In genomic region chr20:31740656-31741323, GRCh38 we compare ENCODE assay signal across 14 cellular contexts. TPM values are rescaled to one million over a fixed set of nuclear protein-coding genes. Genes with fewer than 3 reads are reported as not detected.
DNase-seq lines count a peak whose midpoint lies in the region; ATAC-seq, FAIRE-seq and TF ChIP-seq lines count a peak whose summit lies in the region.
"Had no signal": no experiment of that assay in that cellular context is flagged by ENCODE, and none has a peak within 500 bp of the region (broad histone marks: within the 10 kb centered on the region; RNA-seq: fewer than 3 reads in every experiment).

No MANE protein-coding gene starts in this region.

- RAD21 ChIA-PET in GM12878 (lab: Charles Lee; ENCODE audit: unreplicated experiment), result interaction anchor here (1.2 to 2.9 kb wide), 2 partner anchors 17 to 25 kb away, joined by 4 to 22 read pairs; no protein-coding TSS in a partner anchor

- H3K4me3 ChIP-seq in CD4-positive, alpha-beta memory T cell (ENCODE audit: low read length in 2 of 2), result no peak overlapping the region
- peak overlapping the region; percentile 33; the same call in 1 of the 2 replicates for H3K4me3 ChIP-seq in IMR-90 (ENCODE audit: insufficient read depth, low read depth, low read length)
- H3K4me3 ChIP-seq in GM12878, result peak overlapping the region; percentile 89
- H3K4me3 ChIP-seq in mesodermal cell (ENCODE audit: extremely low read depth, insufficient read depth, low read length, poor library complexity, severe bottlenecking), result peak overlapping the region; percentile 71
- H3K4me3 ChIP-seq in transverse colon, result peak overlapping the region in 1 of 4 donors; percentile 81
- peak overlapping the region in 1 of 12 donors; percentile 78 for H3K4me3 ChIP-seq in heart left ventricle
- H3K4me3 ChIP-seq: sigmoid colon had no signal

- H3K4ac ChIP-seq in IMR-90 (ENCODE audit: low read depth, low read length), result no peak overlapping the region

- H2BK15ac ChIP-seq in IMR-90 (ENCODE audit: low read depth, low read length), result no peak overlapping the region

- H3K23ac ChIP-seq in IMR-90 (ENCODE audit: low read depth, low read length), result peak overlapping the region; percentile 83; the same call in 1 of the 2 replicates

- H3K27ac ChIP-seq in CD4-positive, alpha-beta memory T cell (ENCODE audit: low read depth, low read length), result peak overlapping the region; percentile 10
- H3K27ac ChIP-seq in IMR-90 (ENCODE audit: insufficient read depth, low read length) (no peak overlapping the region), GM12878 (ENCODE audit: control insufficient read depth, insufficient read depth) (peak overlapping the region; percentile 77; the same call in 1 of the 2 replicates), mesodermal cell (ENCODE audit: low read depth, low read length, severe bottlenecking) (no peak overlapping the region), transverse colon (peak overlapping the region in 1 of 4 donors; percentile 84), heart left ventricle (no peak overlapping the region)
- H3K27ac ChIP-seq: sigmoid colon had no signal

- H3K4me2 ChIP-seq in IMR-90 (ENCODE audit: low read depth, low read length) (peak overlapping the region; percentile 96), GM12878 (ENCODE audit: control insufficient read depth, insufficient read depth) (peak overlapping the region; percentile 86)

- dilution Hi-C loops in IMR-90 (cut with HindIII; ENCODE audit: low sequenced_read_pairs, unreplicated experiment), result no loop called here

- CTCF ChIA-PET in CD4-positive, alpha-beta memory T cell (lab: Charles Lee; ENCODE audit: partially characterized antibody), result no interaction called here
- CTCF ChIA-PET in IMR-90 (lab: Yijun Ruan, JAX) (interaction anchor here (1.0 kb wide), 1 partner anchor 14 kb away, joined by 3 read pairs; no protein-coding TSS in a partner anchor), GM12878 (lab: Yijun Ruan, JAX) (interaction anchor here (0.7 to 4.1 kb wide), 5 partner anchors 8 to 210 kb away, joined by 3 to 28 read pairs (median 12); no protein-coding TSS in a partner anchor)

- H3K36me3 Mint-ChIP-seq in CD4-positive, alpha-beta memory T cell, result no peaks in the 10 kb centered on the region

- H2AFZ ChIP-seq in IMR-90 (replicated peaks; ENCODE audit: low read length, poor library complexity) (no peak overlapping the region), GM12878 (ENCODE audit: control insufficient read depth, low read depth, low read length) (peak overlapping the region; percentile 35; the same call in 1 of the 2 replicates)

- H2BK120ac ChIP-seq in IMR-90 (ENCODE audit: low read depth, low read length), result 0 out of 2 replicates have a peak overlapping the region, but pooled peaks have one; percentile 4

- SMC1A ChIA-PET in GM12878 (lab: Charles Lee; ENCODE audit: uncharacterized antibody, unreplicated experiment), result interaction anchor here (1.3 to 3.4 kb wide), 2 partner anchors 17 to 80 kb away, joined by 8 to 14 read pairs; no protein-coding TSS in a partner anchor

- no peak for FAIRE-seq in GM12878 (lab: Jason Lieb, UNC)
- FAIRE-seq: D721Med had no signal

- 0 out of 2 replicates have a peak overlapping the region, but pooled peaks have one; percentile 5 for H2BK20ac ChIP-seq in IMR-90 (ENCODE audit: low read depth, low read length)

- no peaks in the 10 kb centered on the region for H3K36me3 ChIP-seq in CD4-positive, alpha-beta memory T cell (ENCODE audit: insufficient read depth, low read length)
- no peaks in the 10 kb centered on the region; the same call in 1 of the 2 replicates for H3K36me3 ChIP-seq in IMR-90 (ENCODE audit: control insufficient read depth, insufficient read depth, low read length)
- H3K36me3 ChIP-seq in GM12878 (ENCODE audit: control insufficient read depth in 2 of 2, insufficient read depth in 2 of 2, low read length in 1 of 2), result peaks cover 0 to 2% of the 10 kb centered on the region in 2 experiments; a peak in 1 of 4 replicates
- peaks cover 40% of the 10 kb centered on the region for H3K36me3 ChIP-seq in mesodermal cell (ENCODE audit: control insufficient read depth, insufficient read depth, low read length)
- no peaks in the 10 kb centered on the region for H3K36me3 ChIP-seq in transverse colon
- no peaks in the 10 kb centered on the region for H3K36me3 ChIP-seq in heart left ventricle
- H3K36me3 ChIP-seq: sigmoid colon had no signal

- H3K27me3 Mint-ChIP-seq in CD4-positive, alpha-beta memory T cell, result no peaks in the 10 kb centered on the region
- H3K27me3 Mint-ChIP-seq: central memory CD8-positive, alpha-beta T cell; type B pancreatic cell had no signal

- in situ Hi-C loops in IMR-90 (cut with MboI; ENCODE audit: low sequenced_read_pairs) (no loop called here), GM12878 (cut with MboI) (no loop called here), transverse colon (cut with MboI; ENCODE audit: low pct_ligation_motif_present in 1 of 4, low pct_unique_long_range_greater_than_20kb in 1 of 4, low sequenced_read_pairs in 3 of 4) (loop anchor here in 1 of 4 donors (25.0 kb wide), 1 partner anchor 178 kb away; no protein-coding TSS in a partner anchor)

- peak overlapping the region; percentile 35; the same call in 1 of the 2 replicates for H4K5ac ChIP-seq in IMR-90 (ENCODE audit: low read depth, low read length)

- no peak for DNase-seq in CD4-positive, alpha-beta memory T cell
- DNase-seq in IMR-90 (no peak), GM12878 (ENCODE audit: low read depth, low spot score) (no peak), transverse colon (no peak), LoVo (ENCODE audit: low spot score) (no peak), kidney glomerular epithelial cell (lab: John Stamatoyannopoulos, UW) (no peak), heart left ventricle (no peak)
- DNase-seq: activated CD4-positive, CD25-positive, alpha-beta regulatory T cell treated with anti-CD3 and anti-CD28 coated beads, Interleukin-2, amount 50 U/mL, for 72 hours; NCI-H2081; sigmoid colon had no signal

- POLR2A ChIA-PET in CD4-positive, alpha-beta memory T cell (lab: Charles Lee; ENCODE audit: partially characterized antibody), result interaction anchor here (2.5 kb wide), 1 partner anchor 17 kb away, joined by 16 read pairs; no protein-coding TSS in a partner anchor
- POLR2A ChIA-PET in IMR-90 (lab: Charles Lee; ENCODE audit: unreplicated experiment), result no interaction called here
- POLR2A ChIA-PET in GM12878 (lab: Charles Lee), result interaction anchor here (0.7 kb wide), 1 partner anchor 132 kb away, joined by 5 read pairs; no protein-coding TSS in a partner anchor

- no peak overlapping the region for H2AK5ac ChIP-seq in IMR-90 (ENCODE audit: low read depth, low read length)

- peak overlapping the region in 1 of 2 experiments; percentile 53; a peak in 2 of 4 replicates for H4K8ac ChIP-seq in IMR-90 (ENCODE audit: low read depth in 2 of 2, low read length in 2 of 2)

- ATAC-seq in IMR-90 (ENCODE audit: low read depth) (no peak), GM12878 (no peak), heart left ventricle (no peak)

- peak overlapping the region; percentile 64 for H2BK5ac ChIP-seq in IMR-90 (ENCODE audit: low read depth, low read length, poor library complexity, severe bottlenecking)

- WGBS in IMR-90 (ENCODE audit: extremely low coverage in 2 of 2, insufficient read length in 1 of 2), 2 experiments, result no CpG with 5 or more reads among the region's 1 CpG
- 100% methylated on average over 1 of the region's 1 CpG for WGBS in GM12878 (ENCODE audit: insufficient coverage, insufficient replicate concordance, low lambda C conversion rate, missing lambda C conversion rate)
- WGBS in mesodermal cell (ENCODE audit: insufficient coverage in 2 of 2), 2 experiments, result no CpG with 5 or more reads among the region's 1 CpG
- WGBS in transverse colon (ENCODE audit: low coverage in 1 of 2), 2 donors, result 33 to 75% methylated on average over 1 of the region's 1 CpG
- WGBS in heart left ventricle, 4 donors, result 58 to 82% (median 69%) methylated on average over 1 of the region's 1 CpG

- H3K9me1 ChIP-seq in IMR-90 (ENCODE audit: insufficient read depth, low read length), result no peaks in the 10 kb centered on the region

- H3K18ac ChIP-seq in IMR-90 (ENCODE audit: low read depth, low read length), result no peak overlapping the region

- TF ChIP-seq CTCF in IMR-90 (conservative IDR thresholded peaks at IDR 0.05; ENCODE audit: low read depth, low read length) (no peak), GM12878 (IDR thresholded peaks at IDR 0.05 in 2 of 3, conservative IDR thresholded peaks at IDR 0.05 in 1 of 3; ENCODE audit: control insufficient read depth in 2 of 3, extremely low read depth in 1 of 3, insufficient read depth in 1 of 3, low read depth in 3 of 3, low read length in 3 of 3) (no peak), transverse colon (IDR thresholded peaks at IDR 0.05) (no peak), heart left ventricle (IDR thresholded peaks at IDR 0.05) (no peak)

- no peak overlapping the region for H2AK9ac ChIP-seq in IMR-90 (replicated peaks; ENCODE audit: low read depth, low read length, poor library complexity)

- no peak overlapping the region for H3K4me3 Mint-ChIP-seq in CD4-positive, alpha-beta memory T cell
- H3K4me3 Mint-ChIP-seq: central memory CD8-positive, alpha-beta T cell had no signal

- H3K79me1 ChIP-seq in IMR-90 (ENCODE audit: low read depth in 1 of 2, low read length in 2 of 2), result peaks cover 7 to 24% of the 10 kb centered on the region in 2 experiments; a peak in 3 of 4 replicates

- H3K14ac ChIP-seq in IMR-90 (replicated peaks; ENCODE audit: low read depth, low read length), result no peak overlapping the region; the same call in 1 of the 2 replicates

- no peak overlapping the region for H4K91ac ChIP-seq in IMR-90 (ENCODE audit: insufficient read depth, low read depth, low read length)

- no peaks in the 10 kb centered on the region for H3K9me3 ChIP-seq in CD4-positive, alpha-beta memory T cell (ENCODE audit: control insufficient read depth in 1 of 2, low read length in 2 of 2)
- H3K9me3 ChIP-seq in IMR-90 (ENCODE audit: control insufficient read depth, insufficient read depth, low read length) (no peaks in the 10 kb centered on the region), GM12878 (replicated peaks; ENCODE audit: control insufficient read depth, insufficient read depth, low read length) (no peaks in the 10 kb centered on the region), mesodermal cell (ENCODE audit: control insufficient read depth, low read length) (no peaks in the 10 kb centered on the region), transverse colon (no peaks in the 10 kb centered on the region), heart left ventricle (no peaks in the 10 kb centered on the region)
- H3K9me3 ChIP-seq: sigmoid colon had no signal

- H3K9me3 Mint-ChIP-seq in CD4-positive, alpha-beta memory T cell, result no peaks in the 10 kb centered on the region
- H3K9me3 Mint-ChIP-seq: central memory CD8-positive, alpha-beta T cell; type B pancreatic cell had no signal

- H3K27me3 ChIP-seq in CD4-positive, alpha-beta memory T cell (ENCODE audit: insufficient read depth, low read length), result no peaks in the 10 kb centered on the region
- H3K27me3 ChIP-seq in IMR-90 (ENCODE audit: control insufficient read depth, insufficient read depth, low read length) (no peaks in the 10 kb centered on the region), GM12878 (replicated peaks in 1 of 2; ENCODE audit: control insufficient read depth in 2 of 2, insufficient read depth in 2 of 2, low read length in 1 of 2) (no peaks in the 10 kb centered on the region), transverse colon (no peaks in the 10 kb centered on the region), heart left ventricle (no peaks in the 10 kb centered on the region)
- H3K27me3 ChIP-seq: sigmoid colon had no signal

- H3K56ac ChIP-seq in IMR-90 (ENCODE audit: extremely low read depth, insufficient read depth, low read length), result no peak overlapping the region

- H4K20me1 ChIP-seq in IMR-90 (ENCODE audit: insufficient read depth, low read length), result no peaks in the 10 kb centered on the region
- no peaks in the 10 kb centered on the region for H4K20me1 ChIP-seq in GM12878 (ENCODE audit: control insufficient read depth, insufficient read depth)

- peaks cover 56% of the 10 kb centered on the region for H3K79me2 ChIP-seq in GM12878 (ENCODE audit: control insufficient read depth, insufficient read depth, low read length)

- H3K9ac ChIP-seq in IMR-90 (ENCODE audit: low read depth, low read length) (peak overlapping the region; percentile 69; the same call in 1 of the 2 replicates), GM12878 (ENCODE audit: control insufficient read depth, insufficient read depth, low read length) (peak overlapping the region; percentile 88)

- TF ChIP-seq POLR2A in IMR-90 (IDR thresholded peaks at IDR 0.05; ENCODE audit: low read depth, low read length) (no peak), GM12878 (IDR thresholded peaks at IDR 0.05; ENCODE audit: low read depth, low read length) (no peak), transverse colon (IDR thresholded peaks at IDR 0.05) (no peak), heart left ventricle (IDR thresholded peaks at IDR 0.05) (no peak)

- H3K27ac Mint-ChIP-seq in CD4-positive, alpha-beta memory T cell, result no peak overlapping the region
- H3K27ac Mint-ChIP-seq: type B pancreatic cell had no signal

- BruUV-seq in IMR-90 (replicated peaks; lab: Mats Ljungman, UMichigan), result no TSS peak
- no TSS peak for BruUV-seq in GM12878 (replicated peaks; lab: Mats Ljungman, UMichigan)

- intact Hi-C loops in CD4-positive, alpha-beta memory T cell (cut with micrococcal nuclease), result no loop called here
- intact Hi-C loops in IMR-90 (cut with micrococcal nuclease) (no loop called here), GM12878 (cut with micrococcal nuclease; ENCODE audit: unreplicated experiment) (no loop called here), transverse colon (cut with DNase I; ENCODE audit: low total_unique reads) (no loop called here), heart left ventricle (cut with DNase I) (no loop called here)

- H3K4me1 ChIP-seq in CD4-positive, alpha-beta memory T cell (ENCODE audit: insufficient read depth, low read length), result peaks cover 19% of the 10 kb centered on the region
- H3K4me1 ChIP-seq in IMR-90 (ENCODE audit: control insufficient read depth, insufficient read depth, low read length) (peaks cover 3% of the 10 kb centered on the region; the same call in 1 of the 2 replicates), GM12878 (ENCODE audit: control insufficient read depth, insufficient read depth, low read length) (no peaks in the 10 kb centered on the region), mesodermal cell (ENCODE audit: control insufficient read depth, insufficient read depth, low read length, poor library complexity, severe bottlenecking) (peaks cover 10% of the 10 kb centered on the region), transverse colon (peaks cover 0 to 20% (median 14%) of the 10 kb centered on the region in 4 donors), heart left ventricle (peaks cover 0 to 26% (median 4%) of the 10 kb centered on the region in 12 donors)

- peaks cover 1 to 4% (median 2%) of the 10 kb centered on the region in 4 donors for H3K4me1 Mint-ChIP-seq in CD4-positive, alpha-beta memory T cell
- H3K4me1 Mint-ChIP-seq: central memory CD8-positive, alpha-beta T cell had no signal

- TF ChIP-seq EP300 in GM12878 (IDR thresholded peaks at IDR 0.05; ENCODE audit: borderline replicate concordance in 1 of 2, control insufficient read depth in 1 of 2, low read depth in 2 of 2, low read length in 2 of 2) (no peak), transverse colon (IDR thresholded peaks at IDR 0.05; ENCODE audit: low read depth) (no peak)

- no peak for TF ChIP-seq RAD21 in IMR-90 (IDR thresholded peaks at IDR 0.05; ENCODE audit: low read length)
- no peak for TF ChIP-seq RAD21 in GM12878 (IDR thresholded peaks at IDR 0.05; ENCODE audit: insufficient read depth, low read depth, low read length)

RNA-seq across cellular contexts. Expression of gene TPX2, which starts 1.7 kb away (rescaled TPM):
- total RNA-seq in CD4-positive, alpha-beta memory T cell, result under 1 TPM; 0.30 to 0.44 TPM
- polyA plus RNA-seq in CD4-positive, alpha-beta memory T cell, result under 1 TPM; 0.76 to 0.85 TPM
- total RNA-seq in IMR-90 (2012; rRNA removed) (72.2 and 82.2 TPM in 2 replicates), GM12878 (2014; rRNA removed) (84.4 and 96.5 TPM in 2 replicates), GM12878 (2014; rRNA removed; fragmentation: Illumina TruSeq; extraction: Trizol) (88.6 and 93.6 TPM in 2 replicates), GM12878 (2021) (101 and 104 TPM in 2 replicates), transverse colon (10 to 100 TPM in 2 of 4 donors, 1 to 10 TPM in 2; 3.2 to 15.7 (median 7.8) TPM), heart left ventricle (10 to 100 TPM in 1 of 9 donors, 1 to 10 TPM in 3, under 1 TPM in 5; 0.38 to 15.2 (median 0.77) TPM)
- polyA plus RNA-seq in IMR-90 (2012; rRNA removed) (27.6 and 28.5 TPM in 2 replicates), GM12878 (2011; rRNA removed) (68.5 and 73.4 TPM in 2 replicates), GM12878 (2014; fragmentation: Illumina TruSeq; extraction: Trizol) (144 and 168 TPM in 2 replicates), GM12878 (2014; fragmentation: Nextera tagmentation; extraction: Ambion mirVana) (10 to 100 TPM; 29.7 to 40.7 TPM), GM12878 (2014; rRNA removed) (61.7 and 62.9 TPM in 2 replicates), GM12878 (2016; fragmentation: Nextera tagmentation; extraction: Ambion mirVana) (100 to 1,000 TPM; 120 to 123 TPM), heart left ventricle (under 1 TPM; 0.04 to 0.97 TPM)
- polyA plus RNA-seq in IMR-90 (2012; cell fraction: cytosol; rRNA removed), result 4.8 and 19.2 TPM in 2 replicates
- polyA plus RNA-seq in IMR-90 (2012; cell fraction: nucleus; rRNA removed; ENCODE audit: low replicate concordance), result 3.2 and 12.0 TPM in 2 replicates
- total RNA-seq in GM12878 (2013; cell fraction: nucleolus; rRNA removed), result 35.7 and 36.7 TPM in 2 replicates
- 38.3 TPM for polyA plus RNA-seq in GM12878 (2011; ENCODE audit: low read depth)
- 28.5 and 39.2 TPM in 2 replicates for polyA plus RNA-seq in GM12878 (2011; cell fraction: cytosol; rRNA removed)
- polyA plus RNA-seq in GM12878 (2011; cell fraction: nucleus; rRNA removed), result 284 and 348 TPM in 2 replicates
- 45.1 and 52.6 TPM in 2 replicates for polyA plus RNA-seq in GM12878 (2012)
- 49.3 and 54.1 TPM in 2 replicates for polyA minus RNA-seq in GM12878 (2011; rRNA and poly(A)+ RNA removed)
- 19.1 and 20.0 TPM in 2 replicates for polyA minus RNA-seq in GM12878 (2011; cell fraction: cytosol; rRNA and poly(A)+ RNA removed)
- 79.5 and 103 TPM in 2 replicates for polyA minus RNA-seq in GM12878 (2011; cell fraction: nucleus; rRNA and poly(A)+ RNA removed)
- 94.0 TPM for polyA plus RNA-seq in mesodermal cell (2013, experiment 1 of 2)
- 110 TPM for polyA plus RNA-seq in mesodermal cell (2013, experiment 2 of 2)

RNA-seq across cellular contexts. Expression of gene BCL2L1, which starts 18.1 kb away (rescaled TPM):
- 10 to 100 TPM; 20.3 to 20.8 TPM for total RNA-seq in CD4-positive, alpha-beta memory T cell
- polyA plus RNA-seq in CD4-positive, alpha-beta memory T cell, result 10 to 100 TPM; 22.8 to 26.1 TPM
- total RNA-seq in IMR-90 (2012; rRNA removed) (41.9 and 45.5 TPM in 2 replicates), GM12878 (2014; rRNA removed) (61.7 and 67.5 TPM in 2 replicates), GM12878 (2014; rRNA removed; fragmentation: Illumina TruSeq; extraction: Trizol) (38.6 and 39.0 TPM in 2 replicates), GM12878 (2021) (55.1 and 60.0 TPM in 2 replicates), transverse colon (100 to 1,000 TPM in 3 of 4 donors, 10 to 100 TPM in 1; 98.6 to 151 (median 107) TPM), heart left ventricle (100 to 1,000 TPM in 1 of 9 donors, 10 to 100 TPM in 8; 32.2 to 176 (median 62.6) TPM)
- polyA plus RNA-seq in IMR-90 (2012; rRNA removed) (40.2 and 41.9 TPM in 2 replicates), GM12878 (2011; rRNA removed) (34.0 and 48.0 TPM in 2 replicates), GM12878 (2014; fragmentation: Illumina TruSeq; extraction: Trizol) (45.0 and 59.3 TPM in 2 replicates), GM12878 (2014; fragmentation: Nextera tagmentation; extraction: Ambion mirVana) (1 to 10 TPM in 1 of 2 experiments, under 1 TPM in 1; 0.63 to 3.4 TPM), GM12878 (2014; rRNA removed) (64.1 and 67.7 TPM in 2 replicates), GM12878 (2016; fragmentation: Nextera tagmentation; extraction: Ambion mirVana) (10 to 100 TPM; 36.1 to 39.3 TPM), heart left ventricle (100 to 1,000 TPM in 1 of 2 donors, 10 to 100 TPM in 1; 43.1 to 217 TPM)
- polyA plus RNA-seq in IMR-90 (2012; cell fraction: cytosol; rRNA removed), result 44.9 and 47.2 TPM in 2 replicates
- 22.6 and 23.8 TPM in 2 replicates for polyA plus RNA-seq in IMR-90 (2012; cell fraction: nucleus; rRNA removed; ENCODE audit: low replicate concordance)
- 61.4 and 67.7 TPM in 2 replicates for total RNA-seq in GM12878 (2013; cell fraction: nucleolus; rRNA removed)
- 13.0 TPM for polyA plus RNA-seq in GM12878 (2011; ENCODE audit: low read depth)
- 40.9 and 48.0 TPM in 2 replicates for polyA plus RNA-seq in GM12878 (2011; cell fraction: cytosol; rRNA removed)
- polyA plus RNA-seq in GM12878 (2011; cell fraction: nucleus; rRNA removed), result 27.0 and 32.1 TPM in 2 replicates
- polyA plus RNA-seq in GM12878 (2012), result 22.9 and 26.3 TPM in 2 replicates
- 28.4 and 43.1 TPM in 2 replicates for polyA minus RNA-seq in GM12878 (2011; rRNA and poly(A)+ RNA removed)
- 10.7 and 12.1 TPM in 2 replicates for polyA minus RNA-seq in GM12878 (2011; cell fraction: cytosol; rRNA and poly(A)+ RNA removed)
- polyA minus RNA-seq in GM12878 (2011; cell fraction: nucleus; rRNA and poly(A)+ RNA removed), result 28.4 and 41.5 TPM in 2 replicates
- 39.7 TPM for polyA plus RNA-seq in mesodermal cell (2013, experiment 1 of 2)
- polyA plus RNA-seq in mesodermal cell (2013, experiment 2 of 2), result 34.7 TPM

Comparison
In these comparisons a context has a peak if more than half of its experiments do, and no peak if none do; other contexts are left out.
1. H3K27ac ChIP-seq: peak in CD4-positive, alpha-beta memory T cell (single experiment) and GM12878 (single experiment); none in IMR-90 (single experiment), mesodermal cell (single experiment) and heart left ventricle (0 of 12).
2. H3K4me3 ChIP-seq: peak in IMR-90 (single experiment), GM12878 (single experiment) and mesodermal cell (single experiment); none in CD4-positive, alpha-beta memory T cell (0 of 2).